ENCODE assay signal across 8 cellular contexts in genomic region chr5:103258957-103259704, GRCh38. TPM values are rescaled to one million over a fixed set of nuclear protein-coding genes. Genes with fewer than 3 reads are reported as not detected.
DNase-seq lines count a peak whose midpoint lies in the region; ATAC-seq and TF ChIP-seq lines count a peak whose summit lies in the region.

No MANE protein-coding gene starts in this region.

- no peaks in the 10 kb centered on the region for H3K27me3 ChIP-seq in endodermal cell (ENCODE audit: control insufficient read depth, insufficient read depth, low read length, poor library complexity, severe bottlenecking)

- peak overlapping the region; percentile 40 for H3K9ac ChIP-seq in endodermal cell (ENCODE audit: extremely low read depth, low read length, poor library complexity, severe bottlenecking)

- peak; percentile 57 for ATAC-seq in GM18907 (IDR thresholded peaks at IDR 0.05; ENCODE audit: unreplicated experiment)
- peak; percentile 39 for ATAC-seq in HG03135 (IDR thresholded peaks at IDR 0.05; ENCODE audit: unreplicated experiment)

- H3K27me3 Mint-ChIP-seq in endodermal cell (ENCODE audit: insufficient read depth): no peaks in the 10 kb centered on the region

- H3K36me3 Mint-ChIP-seq in endodermal cell (ENCODE audit: low read depth): no peaks in the 10 kb centered on the region

- 0% methylated on average over 2 to 91 of the region's 91 CpGs for WGBS in endodermal cell (ENCODE audit: insufficient coverage in 1 of 2, insufficient read length in 1 of 2), 2 experiments

- no peaks in the 10 kb centered on the region for H3K9me3 ChIP-seq in endodermal cell (ENCODE audit: control insufficient read depth, low read length)

- DNase-seq in AML-193 (lab: John Stamatoyannopoulos, UW) (peak; percentile 29 to 34), NCI-H748 (lab: John Stamatoyannopoulos, UW; ENCODE audit: unreplicated experiment) (peak; percentile 88), endodermal cell (peak; percentile 90), mucosa of gallbladder (ENCODE audit: low spot score) (peak; percentile 36)
- DNase-seq in activated CD8-positive, alpha-beta memory T cell treated with anti-CD3 and anti-CD28 coated beads for 4 hours (ENCODE audit: low read depth in 2 of 2): peak; percentile 24 to 28
- peak; percentile 18 to 28 for DNase-seq in stimulated activated CD8-positive, alpha-beta memory T cell treated with anti-CD3 and anti-CD28 coated beads, Interleukin-4, amount 100 ng/mL, for 4 hours (ENCODE audit: low read depth in 2 of 2, low spot score in 1 of 2)

- H3K27ac Mint-ChIP-seq in endodermal cell: peak overlapping the region; percentile 87

- peaks cover 8% of the 10 kb centered on the region for H3K4me1 ChIP-seq in endodermal cell (ENCODE audit: control insufficient read depth, insufficient read depth, low read length)

- no peak for TF ChIP-seq CTCF in endodermal cell (conservative IDR thresholded peaks at IDR 0.05)

- H3K4me1 Mint-ChIP-seq in endodermal cell: peaks cover 37% of the 10 kb centered on the region

- no peaks in the 10 kb centered on the region for H3K9me3 Mint-ChIP-seq in endodermal cell

- H3K4me3 ChIP-seq in endodermal cell (ENCODE audit: low read length): peak overlapping the region; percentile 91

- H3K4me3 Mint-ChIP-seq in endodermal cell: peak overlapping the region; percentile 93

- H3K27ac ChIP-seq in endodermal cell (ENCODE audit: low read depth, low read length): peak overlapping the region; percentile 85

- no peaks in the 10 kb centered on the region for H3K36me3 ChIP-seq in endodermal cell (ENCODE audit: control insufficient read depth, insufficient read depth, low read length)

RNA-seq across cellular contexts. Expression of gene MACIR, which starts 0.6 kb away (rescaled TPM):
- total RNA-seq in endodermal cell (10 to 100 TPM; 13.2 to 18.9 TPM), mucosa of gallbladder (13.0 TPM)
- 27.6 TPM for polyA plus RNA-seq in endodermal cell (2013, experiment 1 of 2)
- polyA plus RNA-seq in endodermal cell (2013, experiment 2 of 2): 21.8 TPM

Comparison
In these comparisons a context has a peak if more than half of its experiments do, and no peak if none do; other contexts are left out.
1. Peak in every context shown above with its lines: DNase-seq, ATAC-seq, H3K4me3 ChIP-seq and H3K27ac ChIP-seq.
2. DNase-seq: peak in every context shown above with its lines; median percentile 90 in endodermal cell; 88 in NCI-H748; 36 in mucosa of gallbladder; 32 in AML-193; 26 in activated CD8-positive, alpha-beta memory T cell treated with anti-CD3 and anti-CD28 coated beads for 4 hours; 23 in stimulated activated CD8-positive, alpha-beta memory T cell treated with anti-CD3 and anti-CD28 coated beads, Interleukin-4, amount 100 ng/mL, for 4 hours.